ENCODE assay signal across 22 cellular contexts in genomic region chr4:107834241-107834856, GRCh38. TPM values are rescaled to one million over a fixed set of nuclear protein-coding genes. Genes with fewer than 3 reads are reported as not detected.
DNase-seq lines count a peak whose midpoint lies in the region; ATAC-seq and TF ChIP-seq lines count a peak whose summit lies in the region.
"Had no signal": no experiment of that assay in that cellular context is flagged by ENCODE, and none has a peak within 500 bp of the region (broad histone marks: within the 10 kb centered on the region; RNA-seq: fewer than 3 reads in every experiment).

No MANE protein-coding gene starts in this region.

- no peak for TF ChIP-seq CTCF in OCI-LY7 (conservative IDR thresholded peaks at IDR 0.05; ENCODE audit: low read length)

- H3K36me3 ChIP-seq in trophoblast cell (ENCODE audit: control insufficient read depth in 1 of 2, insufficient read depth in 2 of 2, low read length in 2 of 2) (no peaks in the 10 kb centered on the region), OCI-LY7 (ENCODE audit: insufficient read depth, low read length) (no peaks in the 10 kb centered on the region)

- no peak overlapping the region for H2BK5ac ChIP-seq in trophoblast cell (ENCODE audit: low read depth, low read length, poor library complexity)

- DNase-seq in CD1c-positive myeloid dendritic cell (ENCODE audit: extremely low spot score) (peak; percentile 50), amniotic epithelial cell (ENCODE audit: low read depth) (peak; percentile 20), fibroblast of gingiva (ENCODE audit: low read depth) (peak; percentile 24), trophoblast cell (peak; percentile 48 to 87), OCI-LY7 (ENCODE audit: low spot score) (no peak)
- DNase-seq: Caco-2; CD4-positive, alpha-beta T cell; GDM1; IMR-90; NCI-H1417 treated with DMSO at 0.1 percent for 48 hours; NCI-H187 treated with DMSO at 0.1 percent for 48 hours; NCI-H226; NCI-H524; NCI-H82; SIG-M5 had no signal

- H3K9me2 ChIP-seq in OCI-LY7 (ENCODE audit: insufficient read depth, low read length): no peaks in the 10 kb centered on the region

- no TSS peak for BruUV-seq in OCI-LY7 (replicated peaks; lab: Mats Ljungman, UMichigan)

- no peak overlapping the region for H4K91ac ChIP-seq in trophoblast cell (ENCODE audit: low read depth, low read length)

- no peaks in the 10 kb centered on the region for H3K27me3 ChIP-seq in trophoblast cell (ENCODE audit: insufficient read depth, low read length)

- H3K27ac ChIP-seq in trophoblast cell (ENCODE audit: low read depth, low read length) (no peak overlapping the region), OCI-LY7 (ENCODE audit: low read depth, low read length, poor library complexity, severe bottlenecking) (no peak overlapping the region)
- H3K27ac ChIP-seq: HL-60, PC-9, RWPE1 had no signal

- H4K8ac ChIP-seq in trophoblast cell (ENCODE audit: low read depth, low read length): no peak overlapping the region

- H3K79me2 ChIP-seq in trophoblast cell (ENCODE audit: control insufficient read depth, insufficient read depth, low read length, poor library complexity) (no peaks in the 10 kb centered on the region), OCI-LY7 (ENCODE audit: insufficient read depth, low read depth, low read length) (no peaks in the 10 kb centered on the region)

- no peaks in the 10 kb centered on the region for H3K79me1 ChIP-seq in trophoblast cell (ENCODE audit: low read length)

- H3K4ac ChIP-seq in trophoblast cell (ENCODE audit: low read depth, low read length): no peak overlapping the region

- POLR2A ChIA-PET in OCI-LY7 (lab: Charles Lee): interaction anchor here (0.6 kb wide), 1 partner anchor 12 kb away, joined by 3 read pairs; no protein-coding TSS in a partner anchor

- intact Hi-C loops in OCI-LY7 (cut with micrococcal nuclease; ENCODE audit: unreplicated experiment): no loop called here

- no peak overlapping the region for H2BK120ac ChIP-seq in trophoblast cell (ENCODE audit: insufficient read depth, low read length, poor library complexity)

- CTCF ChIA-PET in OCI-LY7 (lab: Charles Lee; ENCODE audit: unreplicated experiment): interaction anchor here (0.6 kb wide), 1 partner anchor 158 kb away, joined by 3 read pairs; no protein-coding TSS in a partner anchor

- ATAC-seq in GM21576 (IDR thresholded peaks at IDR 0.05; ENCODE audit: unreplicated experiment): no peak
- no peak for ATAC-seq in HG02678 (IDR thresholded peaks at IDR 0.05; ENCODE audit: unreplicated experiment)
- ATAC-seq in HG02885 (IDR thresholded peaks at IDR 0.05; ENCODE audit: poor library complexity, unreplicated experiment): no peak

- H3K4me1 ChIP-seq in trophoblast cell (ENCODE audit: control insufficient read depth in 1 of 2, insufficient read depth in 2 of 2, low read length in 2 of 2) (no peaks in the 10 kb centered on the region), OCI-LY7 (ENCODE audit: insufficient read depth, low read length, poor library complexity, severe bottlenecking) (no peaks in the 10 kb centered on the region)
- H3K4me1 ChIP-seq: Caco-2 had no signal

- H3K9me3 ChIP-seq in trophoblast cell (ENCODE audit: insufficient read depth, low read depth, low read length): no peaks in the 10 kb centered on the region
- H3K9me3 ChIP-seq in OCI-LY7 (ENCODE audit: low read length): no peaks in the 10 kb centered on the region

- H2BK12ac ChIP-seq in trophoblast cell (ENCODE audit: low read length): no peak overlapping the region

- no peak overlapping the region for H3K14ac ChIP-seq in trophoblast cell (ENCODE audit: low read length)

- no peak overlapping the region for H4K12ac ChIP-seq in trophoblast cell (ENCODE audit: low read depth, low read length)

- H3K4me3 ChIP-seq in trophoblast cell (ENCODE audit: low read depth, low read length) (no peak overlapping the region), OCI-LY7 (ENCODE audit: low read depth, low read length, poor library complexity, severe bottlenecking) (no peak overlapping the region)
- H3K4me3 ChIP-seq: PC-9 had no signal

- no peaks in the 10 kb centered on the region for H4K20me1 ChIP-seq in OCI-LY7 (ENCODE audit: insufficient read depth, low read length)

- no peak overlapping the region for H3K23ac ChIP-seq in trophoblast cell (ENCODE audit: low read length)

- no peak overlapping the region for H3K18ac ChIP-seq in trophoblast cell (ENCODE audit: low read length)

- H2AFZ ChIP-seq in trophoblast cell (ENCODE audit: insufficient read depth, low read length, poor library complexity) (no peak overlapping the region), OCI-LY7 (ENCODE audit: low read length) (no peak overlapping the region)
- H2AFZ ChIP-seq: PC-9 had no signal

- no CpG with 5 or more reads among the region's 1 CpG for WGBS in trophoblast cell (ENCODE audit: extremely low coverage, insufficient coverage, insufficient read length)

- H2AK5ac ChIP-seq in trophoblast cell (ENCODE audit: low read length): no peak overlapping the region

- no peak overlapping the region for H3K4me2 ChIP-seq in trophoblast cell (ENCODE audit: low read length)
- no peak overlapping the region for H3K4me2 ChIP-seq in OCI-LY7 (ENCODE audit: low read length)
- H3K4me2 ChIP-seq: PC-9 had no signal

- no peak overlapping the region for H3K9ac ChIP-seq in trophoblast cell (ENCODE audit: low read length)

RNA-seq across cellular contexts. Expression of gene SGMS2, which starts 9.6 kb away (rescaled TPM):
- polyA plus RNA-seq in trophoblast cell (2013): 2.5 and 3.0 TPM in 2 replicates
- not detected in 2 replicates for total RNA-seq in OCI-LY7 (2014; rRNA removed; shearing (Covaris generic))
- total RNA-seq in OCI-LY7 (2022): not detected in 2 replicates
- total RNA-seq: B cell had no signal
